In genomic region chr4:176760468-176760867, GRCh38 we compare ENCODE assay signal across 21 cellular contexts. TPM values are rescaled to one million over a fixed set of nuclear protein-coding genes. Genes with fewer than 3 reads are reported as not detected.
"Had no signal": no experiment of that assay in that cellular context is flagged by ENCODE, and none has a peak within 500 bp of the region (broad histone marks: within the 10 kb centered on the region; RNA-seq: fewer than 3 reads in every experiment).

No MANE protein-coding gene starts in this region.

- DNase-seq: activated B cell treated with CpG ODN at 0.5 μM for 24 hours; activated CD4-positive, alpha-beta T cell treated with anti-CD3 and anti-CD28 coated beads for 1 hour; activated CD4-positive, alpha-beta T cell treated with anti-CD3 and anti-CD28 coated beads, Interleukin-2, amount 10 ng/mL, durations not matched to agents 24 days and 14 days; activated CD4-positive, alpha-beta T cell treated with anti-CD3 and anti-CD28 coated beads, Interleukin-2, amount 50 U/mL, for 48 hours; activated CD8-positive, alpha-beta memory T cell treated with anti-CD3 and anti-CD28 coated beads, Interleukin-2, amount 10 ng/mL, durations not matched to agents 7 days and 5 days; activated effector memory CD4-positive, alpha-beta T cell treated with Interleukin-2 at 50 U/mL for 16 hours; activated naive CD4-positive, alpha-beta T cell; activated naive CD8-positive, alpha-beta T cell treated with anti-CD3 and anti-CD28 coated beads, Interleukin-2, amount 50 U/mL, for 24 hours; activated T-cell treated with anti-CD3 and anti-CD28 coated beads, Interleukin-2, amount 50 U/mL, for 24 hours; amygdala; MG63; MV-4-11; NCI-H1105; NCI-H1436; NCI-H1694 treated with DMSO at 0.1 percent for 48 hours; NCI-H2029 treated with DMSO at 0.1 percent for 48 hours; NCI-H510A treated with DMSO at 0.1 percent for 48 hours; NCI-H69; PC-3 had no signal

- H3K4me3 ChIP-seq: MG63 had no signal

- H3K36me3 ChIP-seq: MG63 had no signal

- ATAC-seq: activated CD8-positive, alpha-beta memory T cell treated with anti-CD3 and anti-CD28 coated beads, Interleukin-2, amount 10 ng/mL, durations not matched to agents 7 days and 5 days; activated naive CD4-positive, alpha-beta T cell treated with anti-CD3 and anti-CD28 coated beads, Interleukin-2, amount 50 U/mL, for 72 hours; activated naive CD8-positive, alpha-beta T cell treated with anti-CD3 and anti-CD28 coated beads, Interleukin-2, amount 50 U/mL, for 24 hours; PC-3 had no signal

- H3K27me3 ChIP-seq: MG63 had no signal

RNA-seq across cellular contexts. Expression of gene VEGFC, which starts 32.3 kb away (rescaled TPM):
- total RNA-seq: activated B cell treated with CpG ODN at 0.5 μM for 24 hours; activated CD4-positive, alpha-beta T cell treated with anti-CD3 and anti-CD28 coated beads, Interleukin-2, amount 10 ng/mL, durations not matched to agents 24 days and 14 days; activated CD8-positive, alpha-beta memory T cell treated with anti-CD3 and anti-CD28 coated beads, Interleukin-2, amount 10 ng/mL, durations not matched to agents 7 days and 5 days; activated naive CD4-positive, alpha-beta T cell treated with anti-CD3 and anti-CD28 coated beads, Interleukin-2, amount 50 U/mL, for 72 hours; activated T-helper 1 cell treated with anti-CD3 and anti-CD28 coated beads, Interleukin-12 subunit alpha, Interleukin-12 subunit beta, Interleukin-2, Interleukin-4 antibody, amounts not matched to agents 30 ng/mL and 10 ng/mL and 1 ng/mL, durations not matched to agents 14 hours and 24 hours and 36 hours had no signal
